Comparison of ENCODE assay signal across 8 cellular contexts in genomic region chr12:59595557-59596231, GRCh38. TPM values are rescaled to one million over a fixed set of nuclear protein-coding genes. Genes with fewer than 3 reads are reported as not detected.
DNase-seq lines count a peak whose midpoint lies in the region; TF ChIP-seq lines count a peak whose summit lies in the region.

A gene with protein sequence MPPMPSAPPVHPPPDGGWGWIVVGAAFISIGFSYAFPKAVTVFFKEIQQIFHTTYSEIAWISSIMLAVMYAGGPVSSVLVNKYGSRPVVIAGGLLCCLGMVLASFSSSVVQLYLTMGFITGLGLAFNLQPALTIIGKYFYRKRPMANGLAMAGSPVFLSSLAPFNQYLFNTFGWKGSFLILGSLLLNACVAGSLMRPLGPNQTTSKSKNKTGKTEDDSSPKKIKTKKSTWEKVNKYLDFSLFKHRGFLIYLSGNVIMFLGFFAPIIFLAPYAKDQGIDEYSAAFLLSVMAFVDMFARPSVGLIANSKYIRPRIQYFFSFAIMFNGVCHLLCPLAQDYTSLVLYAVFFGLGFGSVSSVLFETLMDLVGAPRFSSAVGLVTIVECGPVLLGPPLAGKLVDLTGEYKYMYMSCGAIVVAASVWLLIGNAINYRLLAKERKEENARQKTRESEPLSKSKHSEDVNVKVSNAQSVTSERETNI (plus strand): TSS chr12:59596029. CDS start chr12:59704802, 108,773 bp downstream.

- H3K79me2 ChIP-seq in SK-N-SH (ENCODE audit: insufficient read depth) = no peaks in the 10 kb centered on the region

- H3K27me3 ChIP-seq in SK-N-SH (ENCODE audit: insufficient read depth) (peaks cover 21% of the 10 kb centered on the region; the same call in 1 of the 2 replicates), suprapubic skin (no peaks in the 10 kb centered on the region)

- no peaks in the 10 kb centered on the region for H4K20me1 ChIP-seq in SK-N-SH (ENCODE audit: insufficient read depth)

- TF ChIP-seq EP300 in SK-N-SH (IDR thresholded peaks at IDR 0.05; ENCODE audit: borderline replicate concordance in 1 of 2, low read depth in 1 of 2, low read length in 1 of 2) (no peak), suprapubic skin (IDR thresholded peaks at IDR 0.05) (no peak)

- peaks cover 3% of the 10 kb centered on the region; the same call in 1 of the 2 replicates for H3K9me3 ChIP-seq in SK-N-SH
- no peaks in the 10 kb centered on the region for H3K9me3 ChIP-seq in suprapubic skin

- TF ChIP-seq RAD21 in SK-N-SH (IDR thresholded peaks at IDR 0.05; ENCODE audit: low read length) = no peak

- H3K4me3 ChIP-seq in SK-N-SH (ENCODE audit: low read depth in 2 of 2, low read length in 1 of 2) (peak within 1 kb of the TSS; percentile 40 to 64), suprapubic skin (peak within 1 kb of the TSS; percentile 65)

- WGBS in SK-N-SH (ENCODE audit: low lambda C conversion rate) = under 1% methylated on average over 37 of the region's 37 CpGs
- WGBS in suprapubic skin = 0% methylated on average over 26 of the region's 37 CpGs

- peak within 1 kb of the TSS; percentile 82; the same call in 1 of the 2 replicates for H2AFZ ChIP-seq in SK-N-SH (ENCODE audit: low read depth)

- POLR2A ChIA-PET in HEK293T (lab: Yijun Ruan, JAX) = interaction anchor here (0.7 kb wide), 1 partner anchor 22 kb away, joined by 3 read pairs; no protein-coding TSS in a partner anchor
- POLR2A ChIA-PET in SK-N-SH (lab: Yijun Ruan, JAX) = no interaction called here

- 0 out of 2 replicates have a peak, but pooled peaks cover 3% of the 10 kb centered on the region for H3K9me2 ChIP-seq in SK-N-SH

- peak within 1 kb of the TSS; percentile 74 for H3K4me2 ChIP-seq in SK-N-SH

- H3K27ac ChIP-seq in SK-N-SH (ENCODE audit: low read depth in 2 of 2, low read length in 1 of 2) (no peak within 1 kb of the TSS), suprapubic skin (peak within 1 kb of the TSS; percentile 98)

- peak; percentile 42 for DNase-seq in GM04503 (ENCODE audit: low read depth)
- peak; percentile 68 for DNase-seq in HEK293T (ENCODE audit: extremely low spot score)
- peak; percentile 94 for DNase-seq in NAMALWA (ENCODE audit: low spot score)
- peak; percentile 63 for DNase-seq in SK-N-SH
- DNase-seq in activated naive CD4-positive, alpha-beta T cell treated with anti-CD3 and anti-CD28 coated beads, Interleukin-2, amount 50 U/mL, for 16 hours = peak; percentile 86
- peak; percentile 36 for DNase-seq in glomerular endothelial cell (ENCODE audit: extremely low read depth, low read depth, low spot score)
- DNase-seq in occipital lobe (lab: John Stamatoyannopoulos, UW) = peak; percentile 87
- peak; percentile 88 to 93 for DNase-seq in suprapubic skin (ENCODE audit: low spot score in 2 of 2)

- H3K4me1 ChIP-seq in SK-N-SH (ENCODE audit: control insufficient read depth in 1 of 2, insufficient read depth in 2 of 2, low read depth in 1 of 2, low read length in 1 of 2) (peaks cover 5% of the 10 kb centered on the region in 2 experiments; a peak in 3 of 4 replicates), suprapubic skin (peaks cover 29% of the 10 kb centered on the region)

- no peak within 1 kb of the TSS for H3K9ac ChIP-seq in SK-N-SH

- TF ChIP-seq POLR2A in suprapubic skin (IDR thresholded peaks at IDR 0.05) = no peak

- CTCF ChIA-PET in HEK293T (lab: Yijun Ruan, JAX) (no interaction called here), SK-N-SH (lab: Yijun Ruan, JAX) (no interaction called here)

- H3K36me3 ChIP-seq in SK-N-SH (replicated peaks in 1 of 2; ENCODE audit: control insufficient read depth in 1 of 2, insufficient read depth in 2 of 2, low read length in 1 of 2) (no peaks in the 10 kb centered on the region), suprapubic skin (no peaks in the 10 kb centered on the region)

- H3F3A ChIP-seq in SK-N-SH (replicated peaks; ENCODE audit: insufficient read depth) = peaks cover 5% of the 10 kb centered on the region

- TF ChIP-seq CTCF in SK-N-SH (IDR thresholded peaks at IDR 0.05) = no peak
- no peak for TF ChIP-seq CTCF in suprapubic skin (IDR thresholded peaks at IDR 0.05)

TF ChIP-seq in HEK293T, 16 proteins besides CTCF, POLR2A, EP300 and RAD21:
- TF ChIP-seq ELF4 (IDR thresholded peaks at IDR 0.05) (no peak), PKNOX1 (IDR thresholded peaks at IDR 0.05) (0 out of 2 replicates have a peak, but pooled peaks have one; percentile 3)
TF ChIP-seq in HEK293T: peak in this region for 1.

TF ChIP-seq in SK-N-SH, 30 proteins besides CTCF, POLR2A, EP300 and RAD21:
- TF ChIP-seq TCF12 (IDR thresholded peaks at IDR 0.05) (no peak), JUND (IDR thresholded peaks at IDR 0.05) (no peak), FOSL2 (IDR thresholded peaks at IDR 0.05; ENCODE audit: borderline replicate concordance, low read depth) (no peak)
TF ChIP-seq in SK-N-SH: peak in this region for 0.

RNA-seq across cellular contexts. Expression of the gene that starts here (rescaled TPM):
- not detected in 2 replicates for polyA plus RNA-seq in SK-N-SH (2012; rRNA removed)
- polyA plus RNA-seq in SK-N-SH (2012; cell fraction: cytosol; rRNA removed) = not detected in 2 replicates
- polyA plus RNA-seq in SK-N-SH (2012; cell fraction: nucleus; rRNA removed) = not detected in 2 replicates
- total RNA-seq in glomerular endothelial cell = 12.6 and 12.7 TPM in 2 replicates
- total RNA-seq in occipital lobe = 44.9 TPM
- total RNA-seq in suprapubic skin = 10 to 100 TPM; 34.7 to 59.4 (median 53.8) TPM

Comparison
In these comparisons a context has a peak if more than half of its experiments do, and no peak if none do; other contexts are left out.
1. Peak in DNase-seq, H3K4me3 ChIP-seq and H3K4me2 ChIP-seq in SK-N-SH; RNA of the gene not detected or under 1 TPM.
2. DNase-seq: peak in every context shown above with its lines; median percentile 94 in NAMALWA; 90 in suprapubic skin; 87 in occipital lobe; 86 in activated naive CD4-positive, alpha-beta T cell treated with anti-CD3 and anti-CD28 coated beads, Interleukin-2, amount 50 U/mL, for 16 hours; 68 in HEK293T; 63 in SK-N-SH; 42 in GM04503; 36 in glomerular endothelial cell.